9 cellular contexts compared by ENCODE assay signal in genomic region chr7:44565795-44566559, GRCh38. TPM values are rescaled to one million over a fixed set of nuclear protein-coding genes. Genes with fewer than 3 reads are reported as not detected.
DNase-seq lines count a peak whose midpoint lies in the region; ATAC-seq and TF ChIP-seq lines count a peak whose summit lies in the region.
"Had no signal": no experiment of that assay in that cellular context is flagged by ENCODE, and none has a peak within 500 bp of the region (broad histone marks: within the 10 kb centered on the region; RNA-seq: fewer than 3 reads in every experiment).

No MANE protein-coding gene starts in this region.

- H3K79me2 ChIP-seq in hepatocyte: peaks cover 9% of the 10 kb centered on the region

- ATAC-seq in GM19452 (IDR thresholded peaks at IDR 0.05; ENCODE audit: unreplicated experiment): peak; percentile 31

- intact Hi-C loops in CD14-positive monocyte (cut with micrococcal nuclease): no loop called here

- no peak for DNase-seq in CD14-positive monocyte (ENCODE audit: low spot score)
- peak; percentile 39 for DNase-seq in OCI-M1 (lab: John Stamatoyannopoulos, UW)
- DNase-seq in hepatocyte (ENCODE audit: low spot score): no peak
- no peak for DNase-seq in DMS153 (lab: John Stamatoyannopoulos, UW)
- DNase-seq in occipital lobe (lab: John Stamatoyannopoulos, UW): no peak
- DNase-seq in COLO829 (ENCODE audit: low spot score): no peak
- no peak for DNase-seq in activated CD8-positive, alpha-beta memory T cell treated with anti-CD3 and anti-CD28 coated beads, Interleukin-2, amount 50 U/mL, for 4 hours

- peak; percentile 66 for TF ChIP-seq CTCF in CD14-positive monocyte (IDR thresholded peaks at IDR 0.05)
- no peak for TF ChIP-seq CTCF in hepatocyte (IDR thresholded peaks at IDR 0.05; ENCODE audit: poor library complexity)

- H3K4me1 Mint-ChIP-seq in CD14-positive monocyte: peaks cover 11% of the 10 kb centered on the region

- H3K9me3 Mint-ChIP-seq in CD14-positive monocyte: peaks cover 0 to 3% (median 0%) of the 10 kb centered on the region in 7 donors

- peak overlapping the region; percentile 24 for H3K27ac ChIP-seq in hepatocyte
- H3K27ac ChIP-seq: colonic mucosa had no signal

- no peaks in the 10 kb centered on the region for H3K36me3 ChIP-seq in hepatocyte (replicated peaks; ENCODE audit: insufficient read depth, low read depth)

- no peaks in the 10 kb centered on the region for H3K9me2 ChIP-seq in hepatocyte (replicated peaks; ENCODE audit: insufficient read depth)

- peak overlapping the region in 6 of 7 donors; percentile 33 to 75 (median 44) for H3K27ac Mint-ChIP-seq in CD14-positive monocyte

- no peaks in the 10 kb centered on the region for H3K27me3 ChIP-seq in hepatocyte
- H3K27me3 ChIP-seq: colonic mucosa had no signal

- peaks cover 0 to 4% (median 0%) of the 10 kb centered on the region in 3 donors for H3K27me3 Mint-ChIP-seq in CD14-positive monocyte (ENCODE audit: low read depth in 3 of 3)

- H3K4me2 ChIP-seq in hepatocyte: no peak overlapping the region

- peaks cover 64 to 75% of the 10 kb centered on the region in 2 donors for H3K36me3 Mint-ChIP-seq in CD14-positive monocyte

- 90% methylated on average over 16 of the region's 16 CpGs for WGBS in hepatocyte (ENCODE audit: low lambda C conversion rate, missing lambda C conversion rate)

- no peak overlapping the region for H2AFZ ChIP-seq in hepatocyte

- H3K4me3 ChIP-seq in hepatocyte: no peak overlapping the region
- H3K4me3 ChIP-seq: colonic mucosa had no signal

- H3K4me3 Mint-ChIP-seq in CD14-positive monocyte: no peak overlapping the region

- H3K4me1 ChIP-seq in hepatocyte (ENCODE audit: insufficient read depth): peaks cover 7% of the 10 kb centered on the region
- H3K4me1 ChIP-seq: colonic mucosa had no signal

- no peaks in the 10 kb centered on the region for H4K20me1 ChIP-seq in hepatocyte (ENCODE audit: insufficient read depth, poor library complexity, severe bottlenecking)

- H3K9me3 ChIP-seq in hepatocyte (ENCODE audit: low read depth): no peaks in the 10 kb centered on the region
- H3K9me3 ChIP-seq: colonic mucosa had no signal

RNA-seq across cellular contexts. Expression of gene DDX56, which starts 7.7 kb away (rescaled TPM):
- 10 to 100 TPM; 32.2 to 33.9 TPM for polyA plus RNA-seq in CD14-positive monocyte
- total RNA-seq in hepatocyte: 57.1 and 57.7 TPM in 2 replicates
- polyA plus RNA-seq in hepatocyte: 80.6 and 85.0 TPM in 2 replicates
- 46.8 TPM for total RNA-seq in occipital lobe

RNA-seq across cellular contexts. Expression of gene TMED4, which starts 16.1 kb away (rescaled TPM):
- polyA plus RNA-seq in CD14-positive monocyte (10 to 100 TPM; 45.7 to 49.0 TPM), hepatocyte (86.7 and 94.3 TPM in 2 replicates)
- total RNA-seq in hepatocyte (239 and 245 TPM in 2 replicates), occipital lobe (74.2 TPM)

RNA-seq across cellular contexts. Expression of gene NPC1L1, which starts 24.8 kb away (rescaled TPM):
- polyA plus RNA-seq in CD14-positive monocyte: not detected
- 14.8 and 20.6 TPM in 2 replicates for total RNA-seq in hepatocyte
- 25.3 and 25.8 TPM in 2 replicates for polyA plus RNA-seq in hepatocyte
- 0.16 TPM for total RNA-seq in occipital lobe

RNA-seq across cellular contexts. Expression of gene OGDH, which starts 40.5 kb away (rescaled TPM):
- polyA plus RNA-seq in CD14-positive monocyte: 10 to 100 TPM; 41.0 to 49.9 TPM
- 61.1 and 65.3 TPM in 2 replicates for total RNA-seq in hepatocyte
- polyA plus RNA-seq in hepatocyte: 38.8 and 40.8 TPM in 2 replicates
- 40.9 TPM for total RNA-seq in occipital lobe

Comparison
In these comparisons a context has a peak if more than half of its experiments do, and no peak if none do; other contexts are left out.
1. RNA of gene NPC1L1, which starts 24.8 kb away (total RNA-seq): 14.8 to 20.6 TPM in hepatocyte; 0.16 TPM in occipital lobe (single experiment); every median in the first group is over 10 times any median in the second.